ENCODE assay signal across 14 cellular contexts in the genomic region with DNA sequence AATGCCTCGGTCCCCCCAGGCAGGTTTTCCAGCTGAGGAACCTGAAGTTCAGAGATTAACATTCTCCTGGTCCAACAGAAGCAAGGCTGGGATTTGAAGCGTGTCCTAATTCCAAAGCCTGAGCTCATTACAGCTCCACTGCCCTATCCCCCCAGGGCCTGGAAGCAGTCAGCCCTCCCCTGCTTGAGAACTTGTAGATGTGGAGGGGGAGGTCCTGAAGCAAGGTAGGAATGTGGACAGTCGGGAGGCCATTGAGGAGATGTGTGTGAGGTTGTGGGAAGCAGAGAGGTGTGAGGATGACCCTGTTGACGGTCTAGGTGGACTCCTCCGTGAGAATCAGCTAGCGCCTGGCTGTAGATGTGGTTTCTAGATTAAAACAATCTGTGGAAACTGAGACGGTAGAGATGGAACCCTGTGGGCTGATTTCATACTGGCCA. TPM values are rescaled to one million over a fixed set of nuclear protein-coding genes. Genes with fewer than 3 reads are reported as not detected.
DNase-seq lines count a peak whose midpoint lies in the region; ATAC-seq and TF ChIP-seq lines count a peak whose summit lies in the region.
"Had no signal": no experiment of that assay in that cellular context is flagged by ENCODE, and none has a peak within 500 bp of the region (broad histone marks: within the 10 kb centered on the region; RNA-seq: fewer than 3 reads in every experiment).

No MANE protein-coding gene starts in this region.

- intact Hi-C loops in activated T-helper 1 cell treated with anti-CD3 and anti-CD28 coated beads, Interleukin-12 subunit alpha, Interleukin-12 subunit beta, Interleukin-2, Interleukin-4 antibody, amounts not matched to agents 30 ng/mL and 10 ng/mL and 1 ng/mL, durations not matched to agents 14 hours and 24 hours and 36 hours (cut with micrococcal nuclease) = no loop called here

- H3K36me3 ChIP-seq in BLaER1 treated with 17β-estradiol and CSF1 and Interleukin-3, amounts not matched to agents 10 nM and 100 nM = peaks cover 0 to 43% (median 6%) of the 10 kb centered on the region in 11 experiments; a peak in 13 of 22 replicates
- no peaks in the 10 kb centered on the region for H3K36me3 ChIP-seq in Peyer's patch

- H3K4me3 ChIP-seq in BLaER1 treated with 17β-estradiol and CSF1 and Interleukin-3, amounts not matched to agents 10 nM and 100 nM = no peak overlapping the region
- H3K4me3 ChIP-seq in Peyer's patch = no peak overlapping the region
- H3K4me3 ChIP-seq: cardiac muscle cell had no signal

- DNase-seq in HFFc6 = peak; percentile 19
- no peak for DNase-seq in activated T-helper 1 cell treated with anti-CD3 and anti-CD28 coated beads, Interleukin-12 subunit alpha, Interleukin-12 subunit beta, Interleukin-2, Interleukin-4 antibody, amounts not matched to agents 30 ng/mL and 10 ng/mL and 1 ng/mL, durations not matched to agents 14 hours and 24 hours and 36 hours (ENCODE audit: low spot score)
- DNase-seq in left kidney (ENCODE audit: low read depth, low spot score) = peak; percentile 90
- no peak for DNase-seq in middle frontal gyrus (ENCODE audit: extremely low spot score, low spot score)
- DNase-seq in Peyer's patch = no peak
- DNase-seq in stimulated activated CD4-positive, alpha-beta T cell treated with anti-CD3 and anti-CD28 coated beads, Interleukin-1b, Interleukin-23, amount 100 ng/mL, for 48 hours = no peak
- DNase-seq: CD8-positive, alpha-beta T cell; NCI-H1092 treated with DMSO at 0.1 percent for 48 hours; NCI-H446 had no signal

- no peak for TF ChIP-seq CTCF in HFFc6 (IDR thresholded peaks at IDR 0.05)
- TF ChIP-seq CTCF in Peyer's patch (IDR thresholded peaks at IDR 0.05) = no peak

- H3K4me1 ChIP-seq in BLaER1 treated with 17β-estradiol and CSF1 and Interleukin-3, amounts not matched to agents 10 nM and 100 nM = peaks cover 26 to 43% (median 31%) of the 10 kb centered on the region in 10 experiments
- no peaks in the 10 kb centered on the region for H3K4me1 ChIP-seq in Peyer's patch

- H3K4me3 Mint-ChIP-seq in HFFc6 = peak overlapping the region; percentile 42
- peak overlapping the region; percentile 51 for H3K4me3 Mint-ChIP-seq in activated T-helper 1 cell treated with anti-CD3 and anti-CD28 coated beads, Interleukin-12 subunit alpha, Interleukin-12 subunit beta, Interleukin-2, Interleukin-4 antibody, amounts not matched to agents 30 ng/mL and 10 ng/mL and 1 ng/mL, durations not matched to agents 14 hours and 24 hours and 36 hours
- H3K4me3 Mint-ChIP-seq: CD8-positive, alpha-beta T cell had no signal

- ATAC-seq in GM18909 (IDR thresholded peaks at IDR 0.05; ENCODE audit: poor library complexity, unreplicated experiment) = no peak
- ATAC-seq: CD8-positive, alpha-beta T cell; Right ventricle myocardium inferior; sciatic nerve had no signal

- H3K27me3 ChIP-seq in BLaER1 treated with 17β-estradiol and CSF1 and Interleukin-3, amounts not matched to agents 10 nM and 100 nM = no peaks in the 10 kb centered on the region
- no peaks in the 10 kb centered on the region for H3K27me3 ChIP-seq in Peyer's patch
- H3K27me3 ChIP-seq: cardiac muscle cell had no signal

- H3K9me3 ChIP-seq in BLaER1 treated with 17β-estradiol and CSF1 and Interleukin-3, amounts not matched to agents 10 nM and 100 nM (replicated peaks in 1 of 11) = peaks cover 0 to 25% (median 10%) of the 10 kb centered on the region in 11 experiments; a peak in 14 of 22 replicates
- H3K9me3 ChIP-seq in Peyer's patch = no peaks in the 10 kb centered on the region

- TF ChIP-seq POLR2A in Peyer's patch (IDR thresholded peaks at IDR 0.05) = no peak

- no peak overlapping the region for H3K9ac ChIP-seq in BLaER1 treated with 17β-estradiol and CSF1 and Interleukin-3, amounts not matched to agents 10 nM and 100 nM

- H3K36me3 Mint-ChIP-seq in HFFc6 (ENCODE audit: low read depth) = peaks cover 61% of the 10 kb centered on the region
- peaks cover 62% of the 10 kb centered on the region for H3K36me3 Mint-ChIP-seq in activated T-helper 1 cell treated with anti-CD3 and anti-CD28 coated beads, Interleukin-12 subunit alpha, Interleukin-12 subunit beta, Interleukin-2, Interleukin-4 antibody, amounts not matched to agents 30 ng/mL and 10 ng/mL and 1 ng/mL, durations not matched to agents 14 hours and 24 hours and 36 hours (ENCODE audit: low read depth)

- H3K27ac Mint-ChIP-seq in HFFc6 = peak overlapping the region; percentile 65
- H3K27ac Mint-ChIP-seq in activated T-helper 1 cell treated with anti-CD3 and anti-CD28 coated beads, Interleukin-12 subunit alpha, Interleukin-12 subunit beta, Interleukin-2, Interleukin-4 antibody, amounts not matched to agents 30 ng/mL and 10 ng/mL and 1 ng/mL, durations not matched to agents 14 hours and 24 hours and 36 hours = peak overlapping the region; percentile 76
- H3K27ac Mint-ChIP-seq: CD8-positive, alpha-beta T cell had no signal

- H3K9me3 Mint-ChIP-seq in HFFc6 = no peaks in the 10 kb centered on the region
- H3K9me3 Mint-ChIP-seq in activated T-helper 1 cell treated with anti-CD3 and anti-CD28 coated beads, Interleukin-12 subunit alpha, Interleukin-12 subunit beta, Interleukin-2, Interleukin-4 antibody, amounts not matched to agents 30 ng/mL and 10 ng/mL and 1 ng/mL, durations not matched to agents 14 hours and 24 hours and 36 hours = no peaks in the 10 kb centered on the region
- H3K9me3 Mint-ChIP-seq: CD8-positive, alpha-beta T cell had no signal

- H3K4me2 ChIP-seq in BLaER1 treated with 17β-estradiol and CSF1 and Interleukin-3, amounts not matched to agents 10 nM and 100 nM = peak overlapping the region in 9 of 11 experiments; percentile 30 to 67 (median 50); a peak in 15 of 22 replicates

- H4K20me1 ChIP-seq in BLaER1 treated with 17β-estradiol and CSF1 and Interleukin-3, amounts not matched to agents 10 nM and 100 nM = peaks cover 0 to 11% (median 0%) of the 10 kb centered on the region in 11 experiments; a peak in 1 of 22 replicates

- no peaks in the 10 kb centered on the region; the same call in 1 of the 2 replicates for H3K27me3 Mint-ChIP-seq in HFFc6 (ENCODE audit: insufficient read depth)
- H3K27me3 Mint-ChIP-seq in activated T-helper 1 cell treated with anti-CD3 and anti-CD28 coated beads, Interleukin-12 subunit alpha, Interleukin-12 subunit beta, Interleukin-2, Interleukin-4 antibody, amounts not matched to agents 30 ng/mL and 10 ng/mL and 1 ng/mL, durations not matched to agents 14 hours and 24 hours and 36 hours (ENCODE audit: insufficient read depth) = no peaks in the 10 kb centered on the region

- H3K4me1 Mint-ChIP-seq in HFFc6 (ENCODE audit: low read depth) = peaks cover 67% of the 10 kb centered on the region
- peaks cover 92% of the 10 kb centered on the region for H3K4me1 Mint-ChIP-seq in activated T-helper 1 cell treated with anti-CD3 and anti-CD28 coated beads, Interleukin-12 subunit alpha, Interleukin-12 subunit beta, Interleukin-2, Interleukin-4 antibody, amounts not matched to agents 30 ng/mL and 10 ng/mL and 1 ng/mL, durations not matched to agents 14 hours and 24 hours and 36 hours (ENCODE audit: low read depth)

- H3K27ac ChIP-seq in BLaER1 treated with 17β-estradiol and CSF1 and Interleukin-3, amounts not matched to agents 10 nM and 100 nM = no peak overlapping the region
- no peak overlapping the region for H3K27ac ChIP-seq in Peyer's patch
- H3K27ac ChIP-seq: cardiac muscle cell had no signal

RNA-seq across cellular contexts. Expression of gene GRAMD1B, which starts 8.1 kb away (rescaled TPM):
- total RNA-seq in HFFc6 (2021; fragmentation: NEBNext Ultra II Directional; extraction: Animal tissue kit (Norgen Biotek cat#: 25700)) = 10 to 100 TPM; 46.1 to 54.5 (median 51.3) TPM
- total RNA-seq in activated T-helper 1 cell treated with anti-CD3 and anti-CD28 coated beads, Interleukin-12 subunit alpha, Interleukin-12 subunit beta, Interleukin-2, Interleukin-4 antibody, amounts not matched to agents 30 ng/mL and 10 ng/mL and 1 ng/mL, durations not matched to agents 14 hours and 24 hours and 36 hours = 154 and 155 TPM in 2 replicates
- total RNA-seq in Peyer's patch = 100 to 1,000 TPM in 3 of 4 donors, 10 to 100 TPM in 1; 31.4 to 152 (median 123) TPM

Comparison
In these comparisons a context has a peak if more than half of its experiments do, and no peak if none do; other contexts are left out.
1. DNase-seq: peak in HFFc6 (single experiment) and left kidney (single experiment); none in activated T-helper 1 cell treated with anti-CD3 and anti-CD28 coated beads, Interleukin-12 subunit alpha, Interleukin-12 subunit beta, Interleukin-2, Interleukin-4 antibody, amounts not matched to agents 30 ng/mL and 10 ng/mL and 1 ng/mL, durations not matched to agents 14 hours and 24 hours and 36 hours (single experiment), middle frontal gyrus (single experiment), Peyer's patch (0 of 3) and stimulated activated CD4-positive, alpha-beta T cell treated with anti-CD3 and anti-CD28 coated beads, Interleukin-1b, Interleukin-23, amount 100 ng/mL, for 48 hours (single experiment).